29 cellular contexts compared by ENCODE assay signal in genomic region chr15:84847382-84847781, GRCh38. TPM values are rescaled to one million over a fixed set of nuclear protein-coding genes. Genes with fewer than 3 reads are reported as not detected.
"Had no signal": no experiment of that assay in that cellular context is flagged by ENCODE, and none has a peak within 500 bp of the region (broad histone marks: within the 10 kb centered on the region; RNA-seq: fewer than 3 reads in every experiment).

No MANE protein-coding gene starts in this region.

- H3K4me3 Mint-ChIP-seq: dendritic cell treated with granulocyte-macrophage colony-stimulating factor and Interleukin-4, amounts not matched to agents 40 ng/mL and 50 ng/mL, for 4 days; endodermal cell; naive thymus-derived CD8-positive, alpha-beta T cell; nephron progenitor cell; stimulated activated memory B cell treated with anti-CD40 and anti-IgM and Interleukin-4, amounts not matched to agents 10 μg/mL and 1 μg/mL and 100 μg/mL, for 72 hours; type B pancreatic cell had no signal

- H3K27ac ChIP-seq: colonic mucosa, epithelial cell of prostate, gastroesophageal sphincter, hepatocyte, left lung, lower lobe of right lung, prostate gland, skin epidermis, spleen, testis, tibial artery had no signal

- H3K4me1 Mint-ChIP-seq: endodermal cell; naive thymus-derived CD8-positive, alpha-beta T cell; nephron progenitor cell; stimulated activated memory B cell treated with anti-CD40 and anti-IgM and Interleukin-4, amounts not matched to agents 10 μg/mL and 1 μg/mL and 100 μg/mL, for 72 hours had no signal

- H3K9me3 Mint-ChIP-seq: type B pancreatic cell had no signal

- H3K27ac Mint-ChIP-seq: dendritic cell treated with granulocyte-macrophage colony-stimulating factor and Interleukin-4, amounts not matched to agents 40 ng/mL and 50 ng/mL, for 4 days; endodermal cell; naive thymus-derived CD8-positive, alpha-beta T cell; nephron progenitor cell; stimulated activated memory B cell treated with anti-CD40 and anti-IgM and Interleukin-4, amounts not matched to agents 10 μg/mL and 1 μg/mL and 100 μg/mL, for 72 hours; type B pancreatic cell had no signal

- DNase-seq: colonic mucosa; effector CD8-positive, alpha-beta T cell; endodermal cell; foreskin fibroblast; left cardiac atrium; left lung; lower lobe of right lung; naive thymus-derived CD8-positive, alpha-beta T cell; nephron progenitor cell; nucleus accumbens; right cardiac atrium; spleen; stimulated activated CD4-positive, alpha-beta T cell treated with anti-CD3 and anti-CD28 coated beads, Interleukin-4, amount 100 ng/mL, for 4 hours; stimulated activated naive CD8-positive, alpha-beta T cell treated with anti-CD3 and anti-CD28 coated beads, Interleukin-15, Interleukin-2, amounts not matched to agents 100 U/mL and 50 U/mL, for 24 hours; substantia nigra; testis; tibial artery had no signal

- H3K27me3 Mint-ChIP-seq: dendritic cell treated with granulocyte-macrophage colony-stimulating factor and Interleukin-4, amounts not matched to agents 40 ng/mL and 50 ng/mL, for 4 days; stimulated activated memory B cell treated with anti-CD40 and anti-IgM and Interleukin-4, amounts not matched to agents 10 μg/mL and 1 μg/mL and 100 μg/mL, for 72 hours; type B pancreatic cell had no signal

- H3K4me2 ChIP-seq: hepatocyte had no signal

- H3K27me3 ChIP-seq: colonic mucosa, gastroesophageal sphincter, heart left ventricle, hepatocyte, left lung, spleen, testis, tibial artery had no signal

- H3K4me3 ChIP-seq: colonic mucosa, gastroesophageal sphincter, heart left ventricle, hepatocyte, left lung, lower lobe of right lung, prostate gland, skin epidermis, spleen, testis, tibial artery had no signal

- H2AFZ ChIP-seq: hepatocyte had no signal

- H3K9me3 ChIP-seq: colonic mucosa, lower lobe of right lung, prostate gland, testis, tibial artery had no signal

- H3K4me1 ChIP-seq: colonic mucosa, left lung, prostate gland, spleen, testis had no signal

- ATAC-seq: esophagus mucosa; gastroesophageal sphincter; heart left ventricle; left cardiac atrium; left lung; lower lobe of right lung; naive thymus-derived CD8-positive, alpha-beta T cell; right cardiac atrium; stimulated activated memory B cell treated with anti-CD40 and anti-IgM and Interleukin-4, amounts not matched to agents 10 μg/mL and 1 μg/mL and 100 μg/mL, for 72 hours; stimulated activated naive CD8-positive, alpha-beta T cell treated with anti-CD3 and anti-CD28 coated beads, Interleukin-15, Interleukin-2, amounts not matched to agents 100 U/mL and 50 U/mL, for 24 hours had no signal

- H3K36me3 ChIP-seq: colonic mucosa, gastroesophageal sphincter, left lung, lower lobe of right lung, prostate gland, spleen had no signal

RNA-seq across cellular contexts. Expression of gene SLC28A1, which starts 37.1 kb away (rescaled TPM):
- total RNA-seq: endodermal cell; esophagus mucosa; gastroesophageal sphincter; left lung; lower lobe of right lung; myocyte; naive thymus-derived CD8-positive, alpha-beta T cell; osteocyte; prostate gland had no signal
- polyA plus RNA-seq: naive thymus-derived CD8-positive, alpha-beta T cell had no signal
